ENCODE assay signal across 30 cellular contexts in the genomic region with DNA sequence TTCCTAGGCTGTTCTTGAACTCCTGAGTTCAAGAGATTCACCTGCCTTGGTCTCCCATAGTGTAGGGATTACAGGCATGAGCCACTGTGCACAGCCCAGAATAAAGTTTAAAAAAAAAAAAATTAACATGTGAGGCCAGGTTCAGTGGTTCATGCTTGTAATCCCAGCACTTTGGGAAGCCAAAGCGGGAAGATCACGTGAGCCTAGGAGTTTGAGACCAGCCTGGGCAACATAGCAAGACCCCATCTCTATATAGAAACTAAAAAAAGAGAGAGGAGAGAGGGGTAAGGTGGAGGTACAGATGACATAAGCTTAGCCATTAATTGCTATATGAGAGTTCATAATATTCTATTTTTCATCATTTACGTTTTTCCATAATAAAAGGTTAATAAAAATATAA.
"Had no signal": no experiment of that assay in that cellular context is flagged by ENCODE, and none has a peak within 500 bp of the region (broad histone marks: within the 10 kb centered on the region; RNA-seq: fewer than 3 reads in every experiment).

No MANE protein-coding gene starts in this region.

- H3K4me1 Mint-ChIP-seq: endodermal cell had no signal

- DNase-seq: activated CD4-positive, alpha-beta memory T cell treated with anti-CD3 and anti-CD28 coated beads, Interleukin-2, amount 10 ng/mL, durations not matched to agents 7 days and 5 days; activated CD4-positive, alpha-beta T cell treated with anti-CD3 and anti-CD28 coated beads for 1 hour; activated CD4-positive, alpha-beta T cell treated with anti-CD3 and anti-CD28 coated beads for 4 hours; activated CD4-positive, alpha-beta T cell treated with anti-CD3 and anti-CD28 coated beads, Interleukin-2, amount 10 ng/mL, durations not matched to agents 7 days and 5 days; activated CD4-positive, alpha-beta T cell treated with anti-CD3 and anti-CD28 coated beads, Interleukin-2, amount 50 U/mL, for 4 hours; activated CD8-positive, alpha-beta memory T cell treated with anti-CD3 and anti-CD28 coated beads, Interleukin-2, amount 50 U/mL, for 48 hours; activated gamma-delta T cell; activated naive CD4-positive, alpha-beta T cell; activated naive CD4-positive, alpha-beta T cell treated with anti-CD3 and anti-CD28 coated beads, Interleukin-2, amount 10 ng/mL, durations not matched to agents 7 days and 5 days; activated naive CD8-positive, alpha-beta T cell treated with anti-CD3 and anti-CD28 coated beads, Interleukin-2, amount 10 ng/mL, durations not matched to agents 7 days and 5 days; activated T-cell treated with anti-CD3 and anti-CD28 coated beads for 4 hours; activated T-cell treated with anti-CD3 and anti-CD28 coated beads, Interleukin-2, amount 50 U/mL, for 24 hours; activated T-cell treated with anti-CD3 and anti-CD28 coated beads, Interleukin-2, amount 50 U/mL, for 72 hours; central memory CD4-positive, alpha-beta T cell; cerebellar nuclear complex; colonic mucosa; effector CD8-positive, alpha-beta T cell; endodermal cell; erythroblast; foreskin keratinocyte; gastrocnemius medialis; glutamatergic neuron; heart left ventricle; hypothalamus had no signal

- H3K36me3 ChIP-seq: ascending aorta, breast epithelium, cardiac muscle cell, colonic mucosa, esophagus muscularis mucosa, gastrocnemius medialis, heart left ventricle had no signal

- H3K9me3 ChIP-seq: ascending aorta, breast epithelium, colonic mucosa, esophagus muscularis mucosa, gastrocnemius medialis had no signal

- H3K27me3 ChIP-seq: ascending aorta, breast epithelium, cardiac muscle cell, colonic mucosa, esophagus muscularis mucosa, foreskin keratinocyte, gastrocnemius medialis, heart left ventricle had no signal

- H3K27ac Mint-ChIP-seq: activated CD4-positive, alpha-beta memory T cell treated with anti-CD3 and anti-CD28 coated beads, Interleukin-2, amount 10 ng/mL, durations not matched to agents 7 days and 5 days; activated CD4-positive, alpha-beta T cell treated with anti-CD3 and anti-CD28 coated beads, Interleukin-2, amount 10 ng/mL, durations not matched to agents 7 days and 5 days; activated naive CD4-positive, alpha-beta T cell treated with anti-CD3 and anti-CD28 coated beads, Interleukin-2, amount 10 ng/mL, durations not matched to agents 7 days and 5 days; activated naive CD8-positive, alpha-beta T cell treated with anti-CD3 and anti-CD28 coated beads, Interleukin-2, amount 10 ng/mL, durations not matched to agents 7 days and 5 days; brain; endodermal cell had no signal

- H3K4me3 Mint-ChIP-seq: activated CD4-positive, alpha-beta memory T cell treated with anti-CD3 and anti-CD28 coated beads, Interleukin-2, amount 10 ng/mL, durations not matched to agents 7 days and 5 days; activated CD4-positive, alpha-beta T cell treated with anti-CD3 and anti-CD28 coated beads, Interleukin-2, amount 10 ng/mL, durations not matched to agents 7 days and 5 days; activated naive CD4-positive, alpha-beta T cell treated with anti-CD3 and anti-CD28 coated beads, Interleukin-2, amount 10 ng/mL, durations not matched to agents 7 days and 5 days; activated naive CD8-positive, alpha-beta T cell treated with anti-CD3 and anti-CD28 coated beads, Interleukin-2, amount 10 ng/mL, durations not matched to agents 7 days and 5 days; activated T-cell treated with anti-CD3 and anti-CD28 coated beads, Interleukin-2, amount 50 U/mL, for 24 hours; activated T-cell treated with anti-CD3 and anti-CD28 coated beads, Interleukin-2, amount 50 U/mL, for 72 hours; brain; endodermal cell had no signal

- H3K27ac ChIP-seq: ascending aorta, breast epithelium, cardiac muscle cell, colonic mucosa, esophagus muscularis mucosa, foreskin keratinocyte, heart left ventricle had no signal

- ATAC-seq: activated naive CD4-positive, alpha-beta T cell treated with anti-CD3 and anti-CD28 coated beads, Interleukin-2, amount 50 U/mL, for 72 hours; activated T-cell treated with anti-CD3 and anti-CD28 coated beads, Interleukin-2, amount 50 U/mL, for 72 hours; foreskin keratinocyte; gastrocnemius medialis; heart left ventricle had no signal

- H3K27me3 Mint-ChIP-seq: activated CD4-positive, alpha-beta memory T cell treated with anti-CD3 and anti-CD28 coated beads, Interleukin-2, amount 10 ng/mL, durations not matched to agents 7 days and 5 days; activated CD4-positive, alpha-beta T cell treated with anti-CD3 and anti-CD28 coated beads, Interleukin-2, amount 10 ng/mL, durations not matched to agents 7 days and 5 days; activated naive CD8-positive, alpha-beta T cell treated with anti-CD3 and anti-CD28 coated beads, Interleukin-2, amount 10 ng/mL, durations not matched to agents 7 days and 5 days; activated T-cell treated with anti-CD3 and anti-CD28 coated beads, Interleukin-2, amount 50 U/mL, for 24 hours; brain had no signal

- H3K4me1 ChIP-seq: colonic mucosa had no signal

- H3K4me3 ChIP-seq: ascending aorta, breast epithelium, cardiac muscle cell, colonic mucosa, esophagus muscularis mucosa, gastrocnemius medialis, heart left ventricle had no signal
